ENCODE assay signal across 8 cellular contexts in the genomic region with DNA sequence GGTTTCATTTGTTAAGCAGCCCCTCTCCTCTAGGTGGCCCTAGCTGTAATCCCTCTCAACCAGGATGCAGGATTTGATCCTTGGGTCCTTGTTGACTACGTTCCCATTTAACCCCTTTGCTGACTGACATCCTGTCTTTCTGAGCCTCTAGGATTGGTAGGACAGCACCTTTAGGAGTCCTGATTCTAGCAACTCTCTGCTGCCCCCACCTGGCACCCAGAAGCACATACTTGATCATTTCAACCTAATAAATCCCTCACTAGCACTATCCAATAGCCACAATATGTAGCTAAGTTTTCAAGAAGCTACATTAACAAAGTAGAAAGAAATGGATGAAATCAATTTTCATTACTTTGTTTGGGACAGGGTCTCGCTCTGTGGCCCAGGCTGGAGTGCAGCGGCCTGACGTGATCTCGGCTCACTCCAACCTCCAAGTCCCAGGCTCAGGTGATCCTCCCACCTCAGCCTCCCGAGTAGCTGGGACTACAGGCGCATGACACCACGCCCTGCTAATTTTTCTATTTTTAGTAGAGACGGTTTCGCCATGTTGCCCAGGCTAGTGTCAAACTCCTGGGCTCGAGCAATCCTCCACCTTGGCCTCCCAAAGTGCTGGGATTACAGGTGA. TPM values are rescaled to one million over a fixed set of nuclear protein-coding genes. Genes with fewer than 3 reads are reported as not detected.
A peak's percentile ranks its signal among the peaks of the same experiment; 100 is the strongest.
DNase-seq lines count a peak whose midpoint lies in the region; ATAC-seq, FAIRE-seq and TF ChIP-seq lines count a peak whose summit lies in the region.

No MANE protein-coding gene starts in this region.

- H3K36me3 ChIP-seq in mesenchymal stem cell (ENCODE audit: control insufficient read depth in 1 of 2, insufficient read depth in 2 of 2, low read depth in 1 of 2, low read length in 2 of 2): no peaks in the 10 kb centered on the region

- H3K27ac ChIP-seq in CD4-positive, alpha-beta T cell (ENCODE audit: low read depth, low read length): no peak overlapping the region
- no peak overlapping the region for H3K27ac ChIP-seq in mesenchymal stem cell (ENCODE audit: low read length, poor library complexity, severe bottlenecking)

- H2BK120ac ChIP-seq in mesenchymal stem cell (ENCODE audit: low read depth, low read length): no peak overlapping the region

- H2BK15ac ChIP-seq in mesenchymal stem cell (ENCODE audit: low read depth, poor library complexity, severe bottlenecking): no peak overlapping the region

- peak; percentile 77 for TF ChIP-seq CTCF in CD4-positive, alpha-beta T cell (IDR thresholded peaks at IDR 0.05)

- no peak overlapping the region for H2BK5ac ChIP-seq in mesenchymal stem cell (ENCODE audit: low read depth, low read length, poor library complexity, severe bottlenecking)

- DNase-seq in CD4-positive, alpha-beta T cell: peak; percentile 15 to 53 (median 26)
- DNase-seq in GM19239 (ENCODE audit: insufficient read length, low spot score) (peak; percentile 40), NCI-H524 (lab: John Stamatoyannopoulos, UW) (peak; percentile 83 to 93), dermis microvascular lymphatic vessel endothelial cell (ENCODE audit: low read depth in 2 of 2) (peak; percentile 48 to 84), mesenchymal stem cell (peak; percentile 63)
- DNase-seq in activated CD4-positive, alpha-beta T cell treated with anti-CD3 and anti-CD28 coated beads for 36 hours: peak; percentile 79
- DNase-seq in stimulated activated CD8-positive, alpha-beta memory T cell treated with anti-CD3 and anti-CD28 coated beads, Interleukin-4, amount 100 ng/mL, for 48 hours: peak; percentile 75

- H4K8ac ChIP-seq in mesenchymal stem cell (ENCODE audit: low read length): no peak overlapping the region

- no peak overlapping the region for H3K4ac ChIP-seq in mesenchymal stem cell (ENCODE audit: low read depth in 1 of 2, low read length in 2 of 2)

- no peak overlapping the region for H2AK5ac ChIP-seq in mesenchymal stem cell (ENCODE audit: low read length, severe bottlenecking)

- H3K27me3 ChIP-seq in CD4-positive, alpha-beta T cell (ENCODE audit: control insufficient read depth, insufficient read depth, low read length): no peaks in the 10 kb centered on the region
- no peaks in the 10 kb centered on the region for H3K27me3 ChIP-seq in mesenchymal stem cell (ENCODE audit: control insufficient read depth in 1 of 2, insufficient read depth in 1 of 2, low read length in 2 of 2)

- H3K36me3 Mint-ChIP-seq in CD4-positive, alpha-beta T cell (ENCODE audit: low read depth): no peaks in the 10 kb centered on the region
- H3K36me3 Mint-ChIP-seq in activated CD4-positive, alpha-beta T cell treated with anti-CD3 and anti-CD28 coated beads for 36 hours (ENCODE audit: low read depth): peaks cover 3% of the 10 kb centered on the region

- H3K9me3 ChIP-seq in CD4-positive, alpha-beta T cell (ENCODE audit: control insufficient read depth, low read length): no peaks in the 10 kb centered on the region
- no peaks in the 10 kb centered on the region for H3K9me3 ChIP-seq in mesenchymal stem cell (ENCODE audit: control insufficient read depth, low read length)

- POLR2A ChIA-PET in CD4-positive, alpha-beta T cell (lab: Charles Lee): interaction anchor here (1.5 kb wide), 1 partner anchor 28 kb away, joined by 3 read pairs; a partner anchor contains a TSS
- POLR2A ChIA-PET in activated CD4-positive, alpha-beta T cell treated with anti-CD3 and anti-CD28 coated beads for 36 hours (lab: Charles Lee): interaction anchor here (0.7 kb wide), 1 partner anchor 10 kb away, joined by 3 read pairs; no protein-coding TSS in a partner anchor

- H3K14ac ChIP-seq in mesenchymal stem cell (ENCODE audit: low read length in 2 of 2): no peak overlapping the region

- H3K27ac Mint-ChIP-seq in CD4-positive, alpha-beta T cell: no peak overlapping the region
- H3K27ac Mint-ChIP-seq in activated CD4-positive, alpha-beta T cell treated with anti-CD3 and anti-CD28 coated beads for 36 hours: no peak overlapping the region

- peaks cover 2% of the 10 kb centered on the region for H3K4me1 ChIP-seq in mesenchymal stem cell (ENCODE audit: control insufficient read depth, insufficient read depth, low read depth, low read length)

- H3K18ac ChIP-seq in mesenchymal stem cell (ENCODE audit: low read depth in 1 of 2, low read length in 2 of 2): no peak overlapping the region

- no peak overlapping the region for H3K23ac ChIP-seq in mesenchymal stem cell (ENCODE audit: low read length in 2 of 2)

- 70% methylated on average over 11 of the region's 11 CpGs for WGBS in mesenchymal stem cell

- H2BK12ac ChIP-seq in mesenchymal stem cell (ENCODE audit: low read length in 2 of 2): no peak overlapping the region

- CTCF ChIA-PET in CD4-positive, alpha-beta T cell (lab: Charles Lee): interaction anchor here (1.4 kb wide), 1 partner anchor 28 kb away, joined by 3 read pairs; a partner anchor contains a TSS
- CTCF ChIA-PET in activated CD4-positive, alpha-beta T cell treated with anti-CD3 and anti-CD28 coated beads for 36 hours (lab: Charles Lee): interaction anchor here (0.7 to 4.5 kb wide), 10 partner anchors 10 to 307 kb away, joined by 3 to 23 read pairs (median 4); no protein-coding TSS in a partner anchor

- no peak overlapping the region for H3K9ac ChIP-seq in mesenchymal stem cell (ENCODE audit: low read length)

- no peaks in the 10 kb centered on the region for H3K4me1 Mint-ChIP-seq in CD4-positive, alpha-beta T cell (ENCODE audit: low read depth)
- H3K4me1 Mint-ChIP-seq in activated CD4-positive, alpha-beta T cell treated with anti-CD3 and anti-CD28 coated beads for 36 hours: no peaks in the 10 kb centered on the region

- no peaks in the 10 kb centered on the region for H3K9me3 Mint-ChIP-seq in CD4-positive, alpha-beta T cell
- no peaks in the 10 kb centered on the region for H3K9me3 Mint-ChIP-seq in activated CD4-positive, alpha-beta T cell treated with anti-CD3 and anti-CD28 coated beads for 36 hours (ENCODE audit: low read depth)

- no peak overlapping the region for H3K4me2 ChIP-seq in mesenchymal stem cell (ENCODE audit: low read length, poor library complexity, severe bottlenecking)

- FAIRE-seq in GM19239 (lab: Jason Lieb, UNC): peak; percentile 84

- no peak overlapping the region for H3K4me3 ChIP-seq in mesenchymal stem cell (ENCODE audit: insufficient read depth in 1 of 2, low read depth in 1 of 2, low read length in 2 of 2)

- no peaks in the 10 kb centered on the region for H3K27me3 Mint-ChIP-seq in CD4-positive, alpha-beta T cell
- H3K27me3 Mint-ChIP-seq in activated CD4-positive, alpha-beta T cell treated with anti-CD3 and anti-CD28 coated beads for 36 hours: no peaks in the 10 kb centered on the region

- intact Hi-C loops in CD4-positive, alpha-beta T cell (cut with DNase I, micrococcal nuclease): no loop called here
- intact Hi-C loops in activated CD4-positive, alpha-beta T cell treated with anti-CD3 and anti-CD28 coated beads for 36 hours (cut with DNase I, micrococcal nuclease): loop anchor here (1.0 to 5.0 kb wide), 3 partner anchors 1085 to 1206 kb away; no protein-coding TSS in a partner anchor

- H4K91ac ChIP-seq in mesenchymal stem cell (ENCODE audit: low read length): no peak overlapping the region

- ATAC-seq in CD4-positive, alpha-beta T cell (ENCODE audit: poor library complexity): peak; percentile 62
- peak; percentile 97 for ATAC-seq in HG03354 (IDR thresholded peaks at IDR 0.05; ENCODE audit: poor library complexity, severe bottlenecking, unreplicated experiment)
- ATAC-seq in activated CD4-positive, alpha-beta T cell treated with anti-CD3 and anti-CD28 coated beads for 36 hours: peak; percentile 85

- H2AFZ ChIP-seq in mesenchymal stem cell (ENCODE audit: low read depth, low read length): no peak overlapping the region

- H3K4me3 Mint-ChIP-seq in CD4-positive, alpha-beta T cell: no peak overlapping the region
- no peak overlapping the region for H3K4me3 Mint-ChIP-seq in activated CD4-positive, alpha-beta T cell treated with anti-CD3 and anti-CD28 coated beads for 36 hours

- no peaks in the 10 kb centered on the region for H3K79me1 ChIP-seq in mesenchymal stem cell (replicated peaks; ENCODE audit: low read length, poor library complexity, severe bottlenecking)

RNA-seq across cellular contexts. Expression of a gene that starts 28.3 kb away (rescaled TPM):
- total RNA-seq in CD4-positive, alpha-beta T cell: 100 to 1,000 TPM; 163 to 164 TPM
- 100 to 1,000 TPM; 152 to 188 TPM for total RNA-seq in activated CD4-positive, alpha-beta T cell treated with anti-CD3 and anti-CD28 coated beads for 36 hours
- total RNA-seq in dermis microvascular lymphatic vessel endothelial cell: 47.2 and 60.2 TPM in 2 replicates
- 65.7 TPM for polyA plus RNA-seq in mesenchymal stem cell (2013, experiment 1 of 2)
- 67.0 TPM for polyA plus RNA-seq in mesenchymal stem cell (2013, experiment 2 of 2)

Comparison
In these comparisons a context has a peak if more than half of its experiments do, and no peak if none do; other contexts are left out.
1. DNase-seq: peak in every context shown above with its lines; median percentile 88 in NCI-H524; 79 in activated CD4-positive, alpha-beta T cell treated with anti-CD3 and anti-CD28 coated beads for 36 hours; 75 in stimulated activated CD8-positive, alpha-beta memory T cell treated with anti-CD3 and anti-CD28 coated beads, Interleukin-4, amount 100 ng/mL, for 48 hours; 66 in dermis microvascular lymphatic vessel endothelial cell; 63 in mesenchymal stem cell; 40 in GM19239; 26 in CD4-positive, alpha-beta T cell.
2. intact Hi-C loops: an anchor here in activated CD4-positive, alpha-beta T cell treated with anti-CD3 and anti-CD28 coated beads for 36 hours (1.0 to 5.0 kb wide); none called in CD4-positive, alpha-beta T cell.